27 cellular contexts compared by ENCODE assay signal in the genomic region with DNA sequence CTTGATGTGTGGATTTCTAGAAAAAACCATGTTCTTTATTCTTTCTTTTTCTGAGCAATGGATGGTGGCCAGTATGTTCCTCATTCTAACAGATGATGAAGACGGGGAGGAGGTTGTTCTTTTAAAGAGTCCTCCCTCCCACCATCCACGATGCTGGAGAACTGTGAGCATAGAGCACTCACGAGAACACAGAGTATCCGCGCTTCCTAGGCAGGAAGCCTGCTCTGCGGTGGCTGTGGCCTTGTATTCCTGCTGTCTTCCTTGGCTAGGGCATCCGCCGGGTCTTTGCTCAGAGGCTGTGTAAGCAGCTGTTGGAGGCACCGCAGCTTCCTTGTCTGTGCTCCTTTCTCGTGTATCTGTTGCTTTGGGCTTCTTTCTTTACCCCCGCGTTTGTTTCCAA.
DNase-seq lines count a peak whose midpoint lies in the region; ATAC-seq and TF ChIP-seq lines count a peak whose summit lies in the region.
"Had no signal": no experiment of that assay in that cellular context is flagged by ENCODE, and none has a peak within 500 bp of the region (broad histone marks: within the 10 kb centered on the region; RNA-seq: fewer than 3 reads in every experiment).

No MANE protein-coding gene starts in this region.

- ATAC-seq in GM21360 (IDR thresholded peaks at IDR 0.05; ENCODE audit: unreplicated experiment), result no peak
- no peak for ATAC-seq in HG03097 (IDR thresholded peaks at IDR 0.05; ENCODE audit: low FRiP score, unreplicated experiment)
- no peak for ATAC-seq in CD8-positive, alpha-beta T cell
- ATAC-seq: Right ventricle myocardium inferior had no signal

- no peaks in the 10 kb centered on the region for H4K20me1 ChIP-seq in neural progenitor cell (ENCODE audit: low read depth)
- H4K20me1 ChIP-seq: BLaER1 had no signal

- no peak for TF ChIP-seq CTCF in HEK293 (tag by site-specific recombination; IDR thresholded peaks at IDR 0.05)
- TF ChIP-seq CTCF in neural progenitor cell (IDR thresholded peaks at IDR 0.05), result no peak
- TF ChIP-seq CTCF in CD8-positive, alpha-beta T cell (IDR thresholded peaks at IDR 0.05), result no peak

- H3K27ac Mint-ChIP-seq in neural progenitor cell, result peak overlapping the region; percentile 25
- H3K27ac Mint-ChIP-seq in CD8-positive, alpha-beta T cell, result no peak overlapping the region
- H3K27ac Mint-ChIP-seq: CD4-positive, CD25-positive, alpha-beta regulatory T cell had no signal

- H3K27me3 ChIP-seq in neural progenitor cell, result no peaks in the 10 kb centered on the region
- no peaks in the 10 kb centered on the region for H3K27me3 ChIP-seq in CD8-positive, alpha-beta T cell (ENCODE audit: insufficient read depth, low read length)
- H3K27me3 ChIP-seq: BLaER1, SJSA1 had no signal

- H2AFZ ChIP-seq in neural progenitor cell (replicated peaks), result no peak overlapping the region
- H2AFZ ChIP-seq: PC-9 had no signal

- peaks cover 29% of the 10 kb centered on the region for H3K4me1 Mint-ChIP-seq in neural progenitor cell
- peaks cover 3% of the 10 kb centered on the region for H3K4me1 Mint-ChIP-seq in CD8-positive, alpha-beta T cell (ENCODE audit: low read depth)

- POLR2A ChIA-PET in HEK293 (lab: Yijun Ruan, JAX), result no interaction called here
- POLR2A ChIA-PET in CD8-positive, alpha-beta T cell (lab: Charles Lee), result no interaction called here

- H3K4me3 ChIP-seq in HEK293 (ENCODE audit: low read depth, low read length) (no peak overlapping the region), neural progenitor cell (no peak overlapping the region)
- no peak overlapping the region for H3K4me3 ChIP-seq in CD8-positive, alpha-beta T cell (ENCODE audit: low read depth, low read length)
- H3K4me3 ChIP-seq: BLaER1, HAP-1, PC-9, SJSA1 had no signal

- H3K9me3 Mint-ChIP-seq in neural progenitor cell, result no peaks in the 10 kb centered on the region
- H3K9me3 Mint-ChIP-seq in CD8-positive, alpha-beta T cell, result no peaks in the 10 kb centered on the region
- H3K9me3 Mint-ChIP-seq: CD4-positive, CD25-positive, alpha-beta regulatory T cell had no signal

- no peak overlapping the region for H3K9ac ChIP-seq in neural progenitor cell
- H3K9ac ChIP-seq: BLaER1 had no signal

- H3K9me3 ChIP-seq in HEK293 (ENCODE audit: control insufficient read depth, insufficient read depth, low read depth, low read length) (no peaks in the 10 kb centered on the region), neural progenitor cell (ENCODE audit: low read depth) (no peaks in the 10 kb centered on the region)
- H3K9me3 ChIP-seq in CD8-positive, alpha-beta T cell (ENCODE audit: low read length), result no peaks in the 10 kb centered on the region
- H3K9me3 ChIP-seq: HAP-1 had no signal

- peaks cover 7% of the 10 kb centered on the region for H3K27me3 Mint-ChIP-seq in neural progenitor cell (ENCODE audit: insufficient read depth, low read depth)
- no peaks in the 10 kb centered on the region for H3K27me3 Mint-ChIP-seq in CD8-positive, alpha-beta T cell (ENCODE audit: low read depth)
- H3K27me3 Mint-ChIP-seq: CD4-positive, CD25-positive, alpha-beta regulatory T cell had no signal

- H3F3A ChIP-seq in neural progenitor cell (ENCODE audit: low read depth), result peaks cover 8% of the 10 kb centered on the region

- no peaks in the 10 kb centered on the region for H3K79me2 ChIP-seq in neural progenitor cell (ENCODE audit: low read depth)

- peak; percentile 63 for DNase-seq in inferior parietal cortex (ENCODE audit: extremely low spot score)
- no peak for DNase-seq in neural progenitor cell (ENCODE audit: low spot score)
- DNase-seq in superior temporal gyrus (ENCODE audit: extremely low spot score), result peak; percentile 59
- no peak for DNase-seq in CD8-positive, alpha-beta T cell
- no peak for DNase-seq in germinal center (ENCODE audit: low spot score)
- DNase-seq: 8988T; ACHN; CD4-positive, CD25-positive, alpha-beta regulatory T cell; GOT3; IMR-90; KG1; MM.1S; NCI-H1417; NCI-H1694; NCI-H2029 treated with DMSO at 0.1 percent for 48 hours; NCI-H446 treated with DMSO at 0.1 percent for 48 hours; NCI-H526; NCI-H82; NK-92 treated with Interleukin-12 subunit alpha and Interleukin-12 subunit beta, amount 100 ng/mL, for 24 hours; PC-9 had no signal

- H3K36me3 Mint-ChIP-seq in neural progenitor cell, result peaks cover 7% of the 10 kb centered on the region
- H3K36me3 Mint-ChIP-seq in CD8-positive, alpha-beta T cell, result peaks cover 26% of the 10 kb centered on the region

- H3K36me3 ChIP-seq in HEK293 (ENCODE audit: control insufficient read depth in 2 of 2, insufficient read depth in 1 of 2, low read length in 2 of 2), result no peaks in the 10 kb centered on the region
- H3K36me3 ChIP-seq in neural progenitor cell, result no peaks in the 10 kb centered on the region
- no peaks in the 10 kb centered on the region for H3K36me3 ChIP-seq in CD8-positive, alpha-beta T cell (ENCODE audit: insufficient read depth, low read length)
- H3K36me3 ChIP-seq: HAP-1, SJSA1 had no signal

- no peak overlapping the region for H3K4me2 ChIP-seq in neural progenitor cell
- H3K4me2 ChIP-seq: BLaER1, PC-9 had no signal

- CTCF ChIA-PET in HEK293 (lab: Yijun Ruan, JAX), result no interaction called here
- CTCF ChIA-PET in CD8-positive, alpha-beta T cell (lab: Charles Lee), result no interaction called here

- H3K27ac ChIP-seq in HEK293 (ENCODE audit: extremely low read depth, low read depth, low read length) (no peak overlapping the region), neural progenitor cell (no peak overlapping the region)
- no peak overlapping the region for H3K27ac ChIP-seq in CD8-positive, alpha-beta T cell (ENCODE audit: low read depth, low read length)
- H3K27ac ChIP-seq: BLaER1, PC-9, SJSA1 had no signal

- intact Hi-C loops in CD8-positive, alpha-beta T cell (cut with DNase I, micrococcal nuclease), result no loop called here

- H3K4me1 ChIP-seq in HEK293 (ENCODE audit: control insufficient read depth, insufficient read depth, low read length) (no peaks in the 10 kb centered on the region), neural progenitor cell (peaks cover 11% of the 10 kb centered on the region)
- no peaks in the 10 kb centered on the region for H3K4me1 ChIP-seq in CD8-positive, alpha-beta T cell (ENCODE audit: insufficient read depth, low read length)
- H3K4me1 ChIP-seq: BLaER1, HAP-1, SJSA1 had no signal

- H3K4me3 Mint-ChIP-seq in neural progenitor cell, result no peak overlapping the region
- H3K4me3 Mint-ChIP-seq in CD8-positive, alpha-beta T cell, result no peak overlapping the region

TF ChIP-seq in HEK293, 187 proteins besides CTCF, POLR2A, EP300 and RAD21:
- TF ChIP-seq ZBTB17 (tag by site-specific recombination; IDR thresholded peaks at IDR 0.05), result 0 out of 2 replicates have a peak, but pooled peaks have one; percentile 28
- no peak for TF ChIP-seq ZFP3 (tag by site-specific recombination; IDR thresholded peaks at IDR 0.05; ENCODE audit: low read depth)
- TF ChIP-seq KLF7 (tag by site-specific recombination; IDR thresholded peaks at IDR 0.05; ENCODE audit: borderline replicate concordance), result no peak
- no peak for TF ChIP-seq ZNF19 (tag by site-specific recombination; IDR thresholded peaks at IDR 0.05; ENCODE audit: low read depth)
- TF ChIP-seq KLF10 (tag by site-specific recombination; IDR thresholded peaks at IDR 0.05), result no peak
- TF ChIP-seq ZNF23 (tag by site-specific recombination; IDR thresholded peaks at IDR 0.05; ENCODE audit: borderline replicate concordance), result no peak

Comparison
In these comparisons a context has a peak if more than half of its experiments do, and no peak if none do; other contexts are left out.
1. DNase-seq: peak in inferior parietal cortex (single experiment) and superior temporal gyrus (single experiment); none in neural progenitor cell (single experiment), CD8-positive, alpha-beta T cell (0 of 7) and germinal center (single experiment).